ENCODE assay signal across 17 cellular contexts in the genomic region with DNA sequence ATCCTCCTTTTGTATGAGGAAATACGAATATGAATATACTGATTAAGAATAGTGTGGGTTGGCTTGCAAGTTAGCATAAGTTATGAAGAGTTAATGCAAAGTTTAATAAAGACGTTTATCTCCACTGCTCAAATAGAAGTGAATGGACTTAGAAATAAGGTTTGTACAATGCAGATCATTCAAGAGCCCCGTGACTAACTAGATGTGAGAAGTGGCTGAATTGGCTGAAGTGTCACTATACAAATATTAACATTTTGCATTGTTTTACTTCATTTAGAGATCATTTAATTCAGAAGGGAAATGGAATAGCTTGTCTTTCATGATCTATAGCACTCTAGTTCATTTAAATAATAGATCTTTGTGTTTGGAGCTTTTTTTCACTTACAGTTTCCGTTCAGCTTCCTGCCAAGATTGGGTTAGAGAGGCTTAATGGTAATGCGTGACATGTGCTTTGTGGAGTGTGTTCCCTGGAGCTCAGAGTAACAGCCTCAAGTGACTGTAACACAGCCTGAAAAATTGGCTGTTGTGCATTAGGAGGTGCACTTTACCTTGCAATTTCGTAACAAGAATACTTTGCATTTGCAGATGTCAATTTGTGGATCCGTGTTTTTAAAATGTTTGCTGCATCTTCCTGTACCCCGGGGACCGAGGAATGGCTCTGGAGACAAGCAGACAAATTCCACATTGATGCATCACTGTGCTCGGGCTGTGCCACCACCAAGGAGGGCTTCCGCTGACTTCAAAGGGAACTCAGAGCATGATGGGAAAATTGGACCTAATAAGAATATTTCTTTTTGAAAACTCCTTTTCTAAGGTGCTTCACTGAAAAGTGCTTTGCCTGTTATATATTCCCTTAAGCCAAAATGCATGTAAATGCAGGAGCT.
DNase-seq lines count a peak whose midpoint lies in the region; ATAC-seq, FAIRE-seq and TF ChIP-seq lines count a peak whose summit lies in the region.
"Had no signal": no experiment of that assay in that cellular context is flagged by ENCODE, and none has a peak within 500 bp of the region (broad histone marks: within the 10 kb centered on the region; RNA-seq: fewer than 3 reads in every experiment).

No MANE protein-coding gene starts in this region.

- H3K4me1 Mint-ChIP-seq in glutamatergic neuron (ENCODE audit: low read depth, unreplicated experiment): peaks cover 21% of the 10 kb centered on the region

- H3K9me1 ChIP-seq in IMR-90 (ENCODE audit: insufficient read depth, low read length): 0 out of 2 replicates have a peak, but pooled peaks cover 3% of the 10 kb centered on the region

- WGBS in A549 (ENCODE audit: missing lambda C conversion rate): 23% methylated on average over 11 of the region's 11 CpGs
- WGBS in IMR-90 (ENCODE audit: extremely low coverage in 2 of 2, insufficient read length in 1 of 2), 2 experiments: 78% methylated on average over 4 of the region's 11 CpGs; no CpG with 5 or more reads in 1 of the 2 experiments

- H3K27me3 Mint-ChIP-seq in glutamatergic neuron (ENCODE audit: unreplicated experiment): peaks cover 4% of the 10 kb centered on the region
- H3K27me3 Mint-ChIP-seq: progenitor cell of endocrine pancreas, T-helper 17 cell had no signal

- H3K79me1 ChIP-seq in IMR-90 (ENCODE audit: low read depth in 1 of 2, low read length in 2 of 2): no peaks in the 10 kb centered on the region

- H4K8ac ChIP-seq in IMR-90 (ENCODE audit: low read depth in 2 of 2, low read length in 2 of 2): 0 out of 4 replicates have a peak overlapping the region, but pooled peaks of 1 of the 2 experiments have one; percentile 30

- H3K27ac Mint-ChIP-seq in glutamatergic neuron (ENCODE audit: unreplicated experiment): peak overlapping the region; percentile 85
- H3K27ac Mint-ChIP-seq in activated naive CD4-positive, alpha-beta T cell treated with anti-CD3 and anti-CD28 coated beads, Interleukin-2, amount 50 U/mL, for 72 hours: no peak overlapping the region
- H3K27ac Mint-ChIP-seq: progenitor cell of endocrine pancreas, T-helper 17 cell had no signal

- H3K4me3 ChIP-seq in A549 (no peak overlapping the region), IMR-90 (ENCODE audit: insufficient read depth, low read depth, low read length) (no peak overlapping the region), SJSA1 (no peak overlapping the region)
- H3K4me3 ChIP-seq: mucosa of descending colon, Peyer's patch, transverse colon had no signal

- H3K27me3 ChIP-seq in IMR-90 (ENCODE audit: control insufficient read depth, insufficient read depth, low read length) (no peaks in the 10 kb centered on the region), SJSA1 (replicated peaks) (no peaks in the 10 kb centered on the region)
- H3K27me3 ChIP-seq: Peyer's patch had no signal

- POLR2A ChIA-PET in A549 (lab: Yijun Ruan, JAX): no interaction called here
- POLR2A ChIA-PET in IMR-90 (lab: Charles Lee; ENCODE audit: unreplicated experiment): no interaction called here

- H2AK9ac ChIP-seq in IMR-90 (replicated peaks; ENCODE audit: low read depth, low read length, poor library complexity): no peak overlapping the region

- H3K9ac ChIP-seq in IMR-90 (ENCODE audit: low read depth, low read length): no peak overlapping the region

- H4K20me1 ChIP-seq in IMR-90 (ENCODE audit: insufficient read depth, low read length): no peaks in the 10 kb centered on the region

- TF ChIP-seq RAD21 in A549 (conservative IDR thresholded peaks at IDR 0.05 in 1 of 2, IDR thresholded peaks at IDR 0.05 in 1 of 2): peak; percentile 14 to 28; a peak in 1 of 5 replicates
- no peak for TF ChIP-seq RAD21 in IMR-90 (IDR thresholded peaks at IDR 0.05; ENCODE audit: low read length)

- H3K27ac ChIP-seq in A549: peak overlapping the region; percentile 15 to 70
- no peak overlapping the region for H3K27ac ChIP-seq in IMR-90 (ENCODE audit: insufficient read depth, low read length)
- peak overlapping the region; percentile 46 for H3K27ac ChIP-seq in SJSA1
- H3K27ac ChIP-seq: Peyer's patch, transverse colon had no signal

- peak overlapping the region; percentile 12; the same call in 1 of the 2 replicates for H2BK120ac ChIP-seq in IMR-90 (ENCODE audit: low read depth, low read length)

- H3K9me3 Mint-ChIP-seq in glutamatergic neuron (ENCODE audit: unreplicated experiment): peaks cover 7% of the 10 kb centered on the region
- H3K9me3 Mint-ChIP-seq in activated naive CD4-positive, alpha-beta T cell treated with anti-CD3 and anti-CD28 coated beads, Interleukin-2, amount 50 U/mL, for 72 hours: no peaks in the 10 kb centered on the region

- no peak overlapping the region for H2AK5ac ChIP-seq in IMR-90 (ENCODE audit: low read depth, low read length)

- CTCF ChIA-PET in A549 (lab: Yijun Ruan, JAX): interaction anchor here (1.0 to 1.4 kb wide), 2 partner anchors 23 to 29 kb away, joined by 3 read pairs; no protein-coding TSS in a partner anchor
- CTCF ChIA-PET in IMR-90 (lab: Yijun Ruan, JAX): no interaction called here

- no peak overlapping the region for H3K56ac ChIP-seq in IMR-90 (ENCODE audit: extremely low read depth, insufficient read depth, low read length)

- no TSS peak for BruUV-seq in IMR-90 (replicated peaks; lab: Mats Ljungman, UMichigan)

- ATAC-seq in A549 (peak; percentile 58 to 72; a peak in 4 of 6 replicates), IMR-90 (ENCODE audit: low read depth) (no peak; the same call in 1 of the 2 replicates), HG02610 (IDR thresholded peaks at IDR 0.05; ENCODE audit: unreplicated experiment) (no peak)
- ATAC-seq in activated naive CD4-positive, alpha-beta T cell treated with anti-CD3 and anti-CD28 coated beads, Interleukin-2, amount 50 U/mL, for 72 hours: no peak
- ATAC-seq: mucosa of descending colon, T-helper 17 cell had no signal

- H4K91ac ChIP-seq in IMR-90 (ENCODE audit: insufficient read depth, low read depth, low read length): no peak overlapping the region

- H3K9me3 ChIP-seq in A549 (peaks cover 3% of the 10 kb centered on the region; the same call in 1 of the 3 replicates), IMR-90 (ENCODE audit: control insufficient read depth, insufficient read depth, low read length) (0 out of 2 replicates have a peak, but pooled peaks cover 2% of the 10 kb centered on the region), SJSA1 (replicated peaks) (no peaks in the 10 kb centered on the region)
- H3K9me3 ChIP-seq: mucosa of descending colon, Peyer's patch, transverse colon had no signal

- intact Hi-C loops in IMR-90 (cut with micrococcal nuclease): no loop called here

- no peak overlapping the region for H3K4ac ChIP-seq in IMR-90 (ENCODE audit: low read depth, low read length)

- TF ChIP-seq EP300 in A549 (IDR thresholded peaks at IDR 0.05): no peak

- in situ Hi-C loops in IMR-90 (cut with MboI; ENCODE audit: low sequenced_read_pairs): no loop called here

- H2BK5ac ChIP-seq in IMR-90 (ENCODE audit: low read depth, low read length, poor library complexity, severe bottlenecking): no peak overlapping the region

- dilution Hi-C loops in IMR-90 (cut with HindIII; ENCODE audit: low sequenced_read_pairs, unreplicated experiment): no loop called here

- peak overlapping the region; percentile 3 for H3K4me3 Mint-ChIP-seq in glutamatergic neuron (ENCODE audit: unreplicated experiment)
- H3K4me3 Mint-ChIP-seq: T-helper 17 cell had no signal

- H3K36me3 ChIP-seq in IMR-90 (ENCODE audit: control insufficient read depth, insufficient read depth, low read length): no peaks in the 10 kb centered on the region
- no peaks in the 10 kb centered on the region for H3K36me3 ChIP-seq in SJSA1
- H3K36me3 ChIP-seq: Peyer's patch, transverse colon had no signal

- H2BK20ac ChIP-seq in IMR-90 (ENCODE audit: low read depth, low read length): no peak overlapping the region; the same call in 1 of the 2 replicates

- no peak overlapping the region for H2BK15ac ChIP-seq in IMR-90 (ENCODE audit: low read depth, low read length)

- H3K4me1 ChIP-seq in A549 (peaks cover 31% of the 10 kb centered on the region), IMR-90 (ENCODE audit: control insufficient read depth, insufficient read depth, low read length) (no peaks in the 10 kb centered on the region; the same call in 1 of the 2 replicates), SJSA1 (replicated peaks) (peaks cover 38% of the 10 kb centered on the region)
- H3K4me1 ChIP-seq: Peyer's patch, transverse colon had no signal

- 0 out of 2 replicates have a peak overlapping the region, but pooled peaks have one; percentile 6 for H3K23ac ChIP-seq in IMR-90 (ENCODE audit: low read depth, low read length)

- H3K18ac ChIP-seq in IMR-90 (ENCODE audit: low read depth, low read length): no peak overlapping the region

- FAIRE-seq in A549 (lab: Jason Lieb, UNC): peak; percentile 95

- no peak for TF ChIP-seq POLR2A in A549 (IDR thresholded peaks at IDR 0.05; ENCODE audit: low read length)
- TF ChIP-seq POLR2A in IMR-90 (IDR thresholded peaks at IDR 0.05; ENCODE audit: low read depth, low read length): no peak

- H3K4me2 ChIP-seq in A549: peak overlapping the region; percentile 51
- H3K4me2 ChIP-seq in IMR-90 (ENCODE audit: low read depth, low read length): no peak overlapping the region

- DNase-seq in A549 (ENCODE audit: low read depth in 1 of 2, low spot score in 1 of 2): peak; percentile 22 to 45
- DNase-seq in IMR-90: no peak
- peak; percentile 72 to 79 for DNase-seq in SJSA1 (ENCODE audit: low read depth in 1 of 2, low spot score in 2 of 2)
- peak; percentile 59 for DNase-seq in glutamatergic neuron
- DNase-seq in stimulated activated CD4-positive, alpha-beta T cell treated with anti-CD3 and anti-CD28 coated beads, Interleukin-2, amount 100 ng/mL, for 48 hours: no peak
- DNase-seq in NCI-H82 treated with DMSO at 0.1 percent for 48 hours (lab: John Stamatoyannopoulos, UW; ENCODE audit: unreplicated experiment): no peak
- DNase-seq in activated naive CD4-positive, alpha-beta T cell treated with anti-CD3 and anti-CD28 coated beads, Interleukin-2, amount 50 U/mL, for 72 hours (ENCODE audit: low spot score in 2 of 2): no peak
- DNase-seq: activated CD4-positive, alpha-beta T cell treated with anti-CD3 and anti-CD28 coated beads for 4 hours; activated T-cell treated with anti-CD3 and anti-CD28 coated beads, Interleukin-2, amount 50 U/mL, for 1 hour; DMS 273 treated with DMSO at 0.1 percent for 48 hours; mucosa of descending colon; Peyer's patch; stimulated activated CD4-positive, alpha-beta T cell treated with anti-CD3 and anti-CD28 coated beads, Interleukin-2, amount 100 ng/mL, for 24 hours; T-helper 17 cell; transverse colon had no signal

- no peak overlapping the region for H4K5ac ChIP-seq in IMR-90 (ENCODE audit: low read depth, low read length)

- H3K14ac ChIP-seq in IMR-90 (replicated peaks; ENCODE audit: low read depth, low read length): no peak overlapping the region

- no peak overlapping the region for H2AFZ ChIP-seq in IMR-90 (replicated peaks; ENCODE audit: low read length, poor library complexity)

- no peak for TF ChIP-seq CTCF in A549 (IDR thresholded peaks at IDR 0.05)
- TF ChIP-seq CTCF in IMR-90 (conservative IDR thresholded peaks at IDR 0.05; ENCODE audit: low read depth, low read length): no peak
- no peak for TF ChIP-seq CTCF in glutamatergic neuron (IDR thresholded peaks at IDR 0.05; ENCODE audit: partially characterized antibody, unreplicated experiment)

- H3K36me3 Mint-ChIP-seq in glutamatergic neuron (ENCODE audit: unreplicated experiment): no peaks in the 10 kb centered on the region
- H3K36me3 Mint-ChIP-seq in activated naive CD4-positive, alpha-beta T cell treated with anti-CD3 and anti-CD28 coated beads, Interleukin-2, amount 50 U/mL, for 72 hours: no peaks in the 10 kb centered on the region

TF ChIP-seq in IMR-90, 13 proteins besides CTCF, POLR2A, EP300 and RAD21 (continues in another document):
- no peak for TF ChIP-seq MAFK (IDR thresholded peaks at IDR 0.05; ENCODE audit: low read depth, low read length)

Comparison
In these comparisons a context has a peak if more than half of its experiments do, and no peak if none do; other contexts are left out.
1. ATAC-seq: peak in A549 (2 of 2); none in IMR-90 (single experiment), HG02610 (single experiment) and activated naive CD4-positive, alpha-beta T cell treated with anti-CD3 and anti-CD28 coated beads, Interleukin-2, amount 50 U/mL, for 72 hours (0 of 2).
2. DNase-seq: peak in A549 (2 of 2), SJSA1 (2 of 2) and glutamatergic neuron (single experiment); none in IMR-90 (single experiment), stimulated activated CD4-positive, alpha-beta T cell treated with anti-CD3 and anti-CD28 coated beads, Interleukin-2, amount 100 ng/mL, for 48 hours (0 of 2), NCI-H82 treated with DMSO at 0.1 percent for 48 hours (single experiment) and activated naive CD4-positive, alpha-beta T cell treated with anti-CD3 and anti-CD28 coated beads, Interleukin-2, amount 50 U/mL, for 72 hours (0 of 2).